Comparison of ENCODE assay signal across 16 cellular contexts in the genomic region with DNA sequence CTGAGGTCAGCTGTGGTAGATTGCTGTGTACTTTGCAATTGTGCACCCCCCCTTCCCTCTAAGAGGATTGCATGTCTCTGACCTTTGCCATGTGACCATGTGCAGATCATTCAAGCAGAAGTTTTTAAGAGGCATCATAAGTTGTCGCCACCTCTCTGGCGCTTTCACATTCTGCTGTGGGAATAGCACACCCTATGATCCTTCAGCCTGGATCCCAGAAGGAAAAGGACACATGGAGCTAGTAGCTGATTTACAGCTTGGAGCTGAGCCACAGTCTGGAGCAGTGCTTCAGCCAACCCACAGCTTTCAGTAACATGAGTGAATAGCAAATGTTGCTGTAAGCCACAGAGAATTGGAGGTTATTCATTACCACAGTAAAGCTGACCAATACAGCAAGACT.
DNase-seq lines count a peak whose midpoint lies in the region; ATAC-seq, FAIRE-seq and TF ChIP-seq lines count a peak whose summit lies in the region.
"Had no signal": no experiment of that assay in that cellular context is flagged by ENCODE, and none has a peak within 500 bp of the region (broad histone marks: within the 10 kb centered on the region; RNA-seq: fewer than 3 reads in every experiment).

No MANE protein-coding gene starts in this region.

- 82 to 93% (median 85%) methylated on average over 2 of the region's 2 CpGs for WGBS in spleen, 5 donors

- peak; percentile 79 for ATAC-seq in Right ventricle myocardium superior (ENCODE audit: poor library complexity)
- ATAC-seq in GM21447 (IDR thresholded peaks at IDR 0.05; ENCODE audit: unreplicated experiment): no peak

- TF ChIP-seq POLR2A in uterus (IDR thresholded peaks at IDR 0.05) (no peak), GM12891 (IDR thresholded peaks at IDR 0.05; ENCODE audit: low read depth, low read length) (no peak), spleen (IDR thresholded peaks at IDR 0.05) (no peak)

- peaks cover 0 to 4% of the 10 kb centered on the region in 2 donors for H3K4me1 ChIP-seq in uterus
- H3K4me1 ChIP-seq in spleen: peaks cover 0 to 9% (median 0%) of the 10 kb centered on the region in 6 donors
- H3K4me1 ChIP-seq: parathyroid adenoma had no signal

- H3K27ac ChIP-seq in uterus (no peak overlapping the region), spleen (no peak overlapping the region)
- H3K27ac ChIP-seq: parathyroid adenoma had no signal

- intact Hi-C loops in Right ventricle myocardium superior (cut with DNase I) (no loop called here), cardiac septum (cut with DNase I) (no loop called here), uterus (cut with DNase I; ENCODE audit: low total_unique reads) (no loop called here), spleen (cut with DNase I; ENCODE audit: low total_unique reads) (no loop called here)

- FAIRE-seq in GM12891 (lab: Jason Lieb, UNC): no peak

- DNase-seq in Right ventricle myocardium superior (no peak), cardiac septum (ENCODE audit: low spot score) (no peak), astrocyte of the hippocampus (ENCODE audit: low read depth, low spot score) (peak; percentile 51), kidney glomerular epithelial cell (lab: John Stamatoyannopoulos, UW) (peak; percentile 65), uterus (peak; percentile 26 to 53), GM12891 (ENCODE audit: insufficient read length, low spot score) (no peak), spleen (no peak)
- DNase-seq: activated B cell treated with CpG ODN at 0.5 μM for 24 hours; AML-193; central memory CD4-positive, alpha-beta T cell; foreskin melanocyte; GDM1; NCI-H2081 treated with DMSO at 0.1 percent for 48 hours; SIG-M5 had no signal

- H3K36me3 ChIP-seq in uterus: no peaks in the 10 kb centered on the region
- H3K36me3 ChIP-seq in spleen: no peaks in the 10 kb centered on the region

- H3K27me3 ChIP-seq in uterus (no peaks in the 10 kb centered on the region), spleen (replicated peaks in 1 of 7) (no peaks in the 10 kb centered on the region)

- H3K4me3 ChIP-seq in uterus (no peak overlapping the region), spleen (no peak overlapping the region)

- TF ChIP-seq CTCF in uterus (IDR thresholded peaks at IDR 0.05) (no peak), spleen (IDR thresholded peaks at IDR 0.05 in 8 of 11, conservative IDR thresholded peaks at IDR 0.05 in 3 of 11) (no peak)

- H3K9me3 ChIP-seq in uterus (no peaks in the 10 kb centered on the region), spleen (no peaks in the 10 kb centered on the region)

TF ChIP-seq in GM12891, 5 proteins besides CTCF, POLR2A, EP300 and RAD21:
- TF ChIP-seq POLR2AphosphoS5 (IDR thresholded peaks at IDR 0.05; ENCODE audit: low read depth, low read length) (no peak), TAF1 (IDR thresholded peaks at IDR 0.05; ENCODE audit: low read depth, low read length) (no peak), SPI1 (IDR thresholded peaks at IDR 0.05; ENCODE audit: low read depth, low read length) (no peak), PAX5 (IDR thresholded peaks at IDR 0.05; ENCODE audit: insufficient read depth, low read length, severe bottlenecking) (no peak), POU2F2 (IDR thresholded peaks at IDR 0.05; ENCODE audit: low read depth, low read length) (no peak)

Comparison
In these comparisons a context has a peak if more than half of its experiments do, and no peak if none do; other contexts are left out.
1. DNase-seq: peak in astrocyte of the hippocampus (single experiment), kidney glomerular epithelial cell (single experiment) and uterus (2 of 2); none in Right ventricle myocardium superior (single experiment), cardiac septum (single experiment), GM12891 (single experiment) and spleen (single experiment).